Comparison of ENCODE assay signal across 31 cellular contexts in the genomic region with DNA sequence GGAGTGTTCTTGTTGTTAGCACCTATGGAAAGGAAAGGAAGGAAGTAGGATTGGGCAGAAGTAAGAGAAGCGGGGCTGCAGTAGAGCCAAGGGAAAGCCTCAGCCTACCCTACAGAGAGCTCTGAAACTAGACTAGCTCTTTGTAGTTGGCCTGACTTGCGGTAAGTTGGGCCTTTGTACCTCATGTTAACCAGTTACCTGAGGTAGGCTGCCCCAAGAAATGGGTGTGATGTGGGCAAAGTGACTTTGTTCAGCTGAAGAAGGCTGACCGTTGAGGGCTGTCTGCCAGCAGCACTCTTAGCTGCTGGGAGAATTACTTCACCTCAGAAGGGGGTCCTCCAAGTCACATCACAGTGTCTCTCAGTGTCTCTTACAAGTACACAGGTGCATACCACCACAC. TPM values are rescaled to one million over a fixed set of nuclear protein-coding genes. Genes with fewer than 3 reads are reported as not detected.
"Had no signal": no experiment of that assay in that cellular context is flagged by ENCODE, and none has a peak within 500 bp of the region (broad histone marks: within the 10 kb centered on the region; RNA-seq: fewer than 3 reads in every experiment).

No MANE protein-coding gene starts in this region.

- H3K27me3 ChIP-seq: MG63, Peyer's patch, SJSA1 had no signal

- H3K4me3 ChIP-seq: MG63, Peyer's patch, SJSA1 had no signal

- H3K9ac ChIP-seq: SK-N-SH had no signal

- DNase-seq: Kasumi-1, MG63, NCI-H1048, NCI-H1092 treated with DMSO at 0.1 percent for 48 hours, NCI-H1105 treated with DMSO at 0.1 percent for 48 hours, NCI-H1417, NCI-H1436, NCI-H146, NCI-H1694, NCI-H187, NCI-H1930, NCI-H2029 treated with DMSO at 0.1 percent for 48 hours, NCI-H2081 treated with DMSO at 0.1 percent for 48 hours, NCI-H2107, NCI-H2171, NCI-H226, NCI-H446 treated with DMSO at 0.1 percent for 48 hours, NCI-H510A, NCI-H524, NCI-H526, NCI-H69, NCI-H748 treated with DMSO at 0.1 percent for 48 hours, PC-3, Peyer's patch, Right ventricle myocardium superior, RPMI8226, SHP77 treated with DMSO at 0.1 percent for 48 hours, SK-N-SH, SW 1271, T-helper 1 cell had no signal

- H3K4me2 ChIP-seq: SK-N-SH had no signal

- ATAC-seq: PC-3 had no signal

- H3K9me3 ChIP-seq: MG63, Peyer's patch, SJSA1, SK-N-SH had no signal

- H3K27ac ChIP-seq: Peyer's patch, SJSA1 had no signal

- H3K36me3 ChIP-seq: MG63, Peyer's patch, SJSA1 had no signal

RNA-seq across cellular contexts. Expression of a gene that starts 54.9 kb away (rescaled TPM):
- total RNA-seq: SJSA1 had no signal
